11 cellular contexts compared by ENCODE assay signal in the genomic region with DNA sequence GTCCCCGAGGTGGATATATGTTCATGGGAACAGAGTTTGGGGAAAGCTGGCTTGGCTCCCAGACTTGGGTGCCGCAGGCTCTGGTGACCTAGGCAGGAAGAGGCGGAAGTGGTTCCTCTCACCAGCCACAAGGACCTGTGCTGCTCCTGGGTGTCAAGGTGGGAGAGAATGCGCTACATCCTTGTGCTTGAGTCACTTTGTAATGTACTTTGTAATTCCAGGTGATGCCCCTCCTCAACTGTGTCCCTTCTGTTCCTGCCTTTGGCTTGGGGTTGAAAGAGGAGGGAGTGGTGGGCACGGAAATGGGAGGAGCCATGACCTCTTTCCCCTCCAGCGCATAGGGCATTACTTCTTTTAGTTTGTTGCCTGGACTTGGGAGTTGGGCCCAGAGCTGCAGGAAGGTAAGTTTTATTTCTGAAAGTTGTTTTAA. TPM values are rescaled to one million over a fixed set of nuclear protein-coding genes. Genes with fewer than 3 reads are reported as not detected.
A peak's percentile ranks its signal among the peaks of the same experiment; 100 is the strongest.
DNase-seq lines count a peak whose midpoint lies in the region; ATAC-seq and TF ChIP-seq lines count a peak whose summit lies in the region.
"Had no signal": no experiment of that assay in that cellular context is flagged by ENCODE, and none has a peak within 500 bp of the region (broad histone marks: within the 10 kb centered on the region; RNA-seq: fewer than 3 reads in every experiment).

No MANE protein-coding gene starts in this region.

- H3K9ac ChIP-seq in neural progenitor cell: no peak overlapping the region

- no peaks in the 10 kb centered on the region for H3K27me3 ChIP-seq in upper lobe of left lung
- no peaks in the 10 kb centered on the region for H3K27me3 ChIP-seq in neural progenitor cell

- CTCF ChIA-PET in activated naive CD4-positive, alpha-beta T cell treated with anti-CD3 and anti-CD28 coated beads for 36 hours (lab: Charles Lee): no interaction called here

- no peak for ATAC-seq in upper lobe of left lung (ENCODE audit: low FRiP score in 2 of 2)

- H3K9me3 Mint-ChIP-seq in activated naive CD4-positive, alpha-beta T cell treated with anti-CD3 and anti-CD28 coated beads for 36 hours: no peaks in the 10 kb centered on the region
- no peaks in the 10 kb centered on the region for H3K9me3 Mint-ChIP-seq in neural progenitor cell
- H3K9me3 Mint-ChIP-seq: memory B cell had no signal

- H3K36me3 ChIP-seq in upper lobe of left lung: no peaks in the 10 kb centered on the region
- no peaks in the 10 kb centered on the region for H3K36me3 ChIP-seq in neural progenitor cell

- no peak for TF ChIP-seq EP300 in upper lobe of left lung (IDR thresholded peaks at IDR 0.05)

- H3K27me3 Mint-ChIP-seq in activated naive CD4-positive, alpha-beta T cell treated with anti-CD3 and anti-CD28 coated beads for 36 hours (ENCODE audit: low read depth): no peaks in the 10 kb centered on the region
- H3K27me3 Mint-ChIP-seq in neural progenitor cell (ENCODE audit: insufficient read depth, low read depth): no peaks in the 10 kb centered on the region
- H3K27me3 Mint-ChIP-seq: memory B cell had no signal

- H3K36me3 Mint-ChIP-seq in activated naive CD4-positive, alpha-beta T cell treated with anti-CD3 and anti-CD28 coated beads for 36 hours (ENCODE audit: low read depth): no peaks in the 10 kb centered on the region
- H3K36me3 Mint-ChIP-seq in neural progenitor cell: peaks cover 3% of the 10 kb centered on the region

- H3K27ac ChIP-seq in upper lobe of left lung (peak overlapping the region; percentile 42 to 83 (median 67)), neural progenitor cell (no peak overlapping the region)

- TF ChIP-seq CTCF in upper lobe of left lung (IDR thresholded peaks at IDR 0.05) (no peak), neural progenitor cell (IDR thresholded peaks at IDR 0.05) (no peak)

- DNase-seq in activated naive CD4-positive, alpha-beta T cell treated with anti-CD3 and anti-CD28 coated beads for 36 hours: no peak
- DNase-seq in activated naive CD4-positive, alpha-beta T cell (lab: John Stamatoyannopoulos, UW): no peak
- peak; percentile 52 for DNase-seq in dermis blood vessel endothelial cell
- DNase-seq in left kidney (ENCODE audit: low read depth, low spot score): peak; percentile 29
- no peak for DNase-seq in upper lobe of left lung
- no peak for DNase-seq in foreskin melanocyte
- no peak for DNase-seq in HUDEP-2 (lab: John Stamatoyannopoulos, UW; ENCODE audit: unreplicated experiment in 76 of 76)
- no peak for DNase-seq in neural progenitor cell (ENCODE audit: low spot score)
- DNase-seq: ACHN, nucleus accumbens had no signal

- no peaks in the 10 kb centered on the region for H3K9me3 ChIP-seq in upper lobe of left lung
- no peaks in the 10 kb centered on the region for H3K9me3 ChIP-seq in neural progenitor cell (ENCODE audit: low read depth)

- H3F3A ChIP-seq in neural progenitor cell (ENCODE audit: low read depth): peaks cover 9% of the 10 kb centered on the region

- no peak overlapping the region for H2AFZ ChIP-seq in neural progenitor cell (replicated peaks)

- H3K79me2 ChIP-seq in neural progenitor cell (ENCODE audit: low read depth): peaks cover 85% of the 10 kb centered on the region

- WGBS in upper lobe of left lung, 2 donors: 46 to 48% methylated on average over 5 to 6 of the region's 6 CpGs

- H4K20me1 ChIP-seq in neural progenitor cell (ENCODE audit: low read depth): peaks cover 68% of the 10 kb centered on the region

- H3K4me3 ChIP-seq in upper lobe of left lung: peak overlapping the region in 3 of 4 donors; percentile 23 to 46 (median 30)
- H3K4me3 ChIP-seq in neural progenitor cell: no peak overlapping the region

- H3K27ac Mint-ChIP-seq in activated naive CD4-positive, alpha-beta T cell treated with anti-CD3 and anti-CD28 coated beads for 36 hours: peak overlapping the region; percentile 31
- no peak overlapping the region for H3K27ac Mint-ChIP-seq in neural progenitor cell
- H3K27ac Mint-ChIP-seq: memory B cell had no signal

- no peak overlapping the region for H3K4me2 ChIP-seq in neural progenitor cell

- peak in 1 of 4 donors; percentile 14 for TF ChIP-seq POLR2A in upper lobe of left lung (IDR thresholded peaks at IDR 0.05)

- H3K4me1 Mint-ChIP-seq in activated naive CD4-positive, alpha-beta T cell treated with anti-CD3 and anti-CD28 coated beads for 36 hours (ENCODE audit: low read depth): peaks cover 59% of the 10 kb centered on the region
- peaks cover 30% of the 10 kb centered on the region for H3K4me1 Mint-ChIP-seq in neural progenitor cell

- intact Hi-C loops in activated naive CD4-positive, alpha-beta T cell treated with anti-CD3 and anti-CD28 coated beads for 36 hours (cut with micrococcal nuclease): no loop called here

- H3K4me3 Mint-ChIP-seq in activated naive CD4-positive, alpha-beta T cell treated with anti-CD3 and anti-CD28 coated beads for 36 hours: no peak overlapping the region
- H3K4me3 Mint-ChIP-seq in neural progenitor cell: no peak overlapping the region
- H3K4me3 Mint-ChIP-seq: memory B cell had no signal

- H3K4me1 ChIP-seq in upper lobe of left lung (peaks cover 32 to 45% (median 35%) of the 10 kb centered on the region in 4 donors), neural progenitor cell (peaks cover 16% of the 10 kb centered on the region)

RNA-seq across cellular contexts. Expression of a gene that starts 10.9 kb away (rescaled TPM):
- total RNA-seq in activated naive CD4-positive, alpha-beta T cell treated with anti-CD3 and anti-CD28 coated beads for 36 hours: 10 to 100 TPM; 13.2 to 16.2 TPM
- total RNA-seq in dermis blood vessel endothelial cell: 62.1 and 68.6 TPM in 2 replicates
- total RNA-seq in upper lobe of left lung: 10 to 100 TPM; 18.2 to 36.7 (median 28.1) TPM
- 27.7 and 69.8 TPM in 2 replicates for total RNA-seq in neural progenitor cell (ENCODE audit: low replicate concordance)

Comparison
In these comparisons a context has a peak if more than half of its experiments do, and no peak if none do; other contexts are left out.
1. DNase-seq: peak in dermis blood vessel endothelial cell (single experiment) and left kidney (single experiment); none in activated naive CD4-positive, alpha-beta T cell treated with anti-CD3 and anti-CD28 coated beads for 36 hours (single experiment), activated naive CD4-positive, alpha-beta T cell (0 of 4), upper lobe of left lung (0 of 2), foreskin melanocyte (single experiment), HUDEP-2 (0 of 76) and neural progenitor cell (single experiment).